8 cellular contexts compared by ENCODE assay signal in the genomic region with DNA sequence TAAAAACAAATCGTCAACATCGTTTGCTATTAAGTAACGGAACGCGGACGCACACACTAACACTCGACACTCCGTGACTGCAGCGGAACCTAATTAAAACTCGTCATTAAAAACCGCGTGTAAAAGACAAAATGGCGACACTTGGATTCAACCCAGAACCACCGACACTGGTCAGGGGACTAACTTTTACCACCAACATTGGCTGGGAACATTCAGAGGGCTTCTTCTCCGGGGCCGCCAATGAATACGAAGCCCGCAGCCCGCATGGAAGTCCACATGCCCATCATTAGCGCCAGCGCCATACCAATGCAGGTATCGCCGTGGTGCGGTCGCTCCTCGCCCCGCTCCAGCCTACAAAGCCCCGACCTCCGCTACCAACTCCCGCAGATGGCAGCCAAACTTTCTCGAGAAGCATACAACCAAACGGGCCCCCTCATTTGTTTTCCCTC. TPM values are rescaled to one million over a fixed set of nuclear protein-coding genes. Genes with fewer than 3 reads are reported as not detected.
A peak's percentile ranks its signal among the peaks of the same experiment; 100 is the strongest.
DNase-seq lines count a peak whose midpoint lies in the region; ATAC-seq and TF ChIP-seq lines count a peak whose summit lies in the region.

No MANE protein-coding gene starts in this region.

- no peak overlapping the region for H3K4me2 ChIP-seq in fibroblast of lung (ENCODE audit: extremely low read depth, insufficient read depth, low read length)

- H3K9ac ChIP-seq in fibroblast of lung (ENCODE audit: insufficient read depth, low read length), result peak overlapping the region; percentile 85

- no peaks in the 10 kb centered on the region for H4K20me1 ChIP-seq in fibroblast of lung (ENCODE audit: control insufficient read depth, extremely low read depth, insufficient read depth, low read length)

- ATAC-seq in GM21526 (IDR thresholded peaks at IDR 0.05; ENCODE audit: low FRiP score, unreplicated experiment) (peak; percentile 15), GM21381 (IDR thresholded peaks at IDR 0.05; ENCODE audit: unreplicated experiment) (no peak)
- peak; percentile 17 to 36 for ATAC-seq in activated T-cell treated with anti-CD3 and anti-CD28 coated beads, Interleukin-2, amount 50 U/mL, for 4 hours

- no peaks in the 10 kb centered on the region for H3K9me3 ChIP-seq in fibroblast of lung (ENCODE audit: control insufficient read depth, insufficient read depth, low read depth, low read length)

- peak overlapping the region; percentile 96 for H3K4me3 Mint-ChIP-seq in activated T-cell treated with anti-CD3 and anti-CD28 coated beads, Interleukin-2, amount 50 U/mL, for 4 hours
- peak overlapping the region; percentile 99 for H3K4me3 Mint-ChIP-seq in nephron progenitor cell

- peaks cover 39% of the 10 kb centered on the region for H3K79me2 ChIP-seq in fibroblast of lung (ENCODE audit: control insufficient read depth, insufficient read depth, low read length)

- DNase-seq in NAMALWA (ENCODE audit: low spot score) (peak; percentile 55), fibroblast of lung (ENCODE audit: low read depth in 2 of 2) (peak in 1 of 2 donors; percentile 15), nephron progenitor cell (peak; percentile 21), NCI-H510A treated with DMSO at 0.1 percent for 48 hours (lab: John Stamatoyannopoulos, UW) (no peak)
- peak; percentile 12 for DNase-seq in activated T-cell treated with anti-CD3 and anti-CD28 coated beads, Interleukin-2, amount 50 U/mL, for 4 hours

- no peaks in the 10 kb centered on the region for H3K27me3 Mint-ChIP-seq in activated T-cell treated with anti-CD3 and anti-CD28 coated beads, Interleukin-2, amount 50 U/mL, for 4 hours (ENCODE audit: low read depth)
- H3K27me3 Mint-ChIP-seq in nephron progenitor cell (ENCODE audit: low read depth, poor library complexity), result no peaks in the 10 kb centered on the region

- H2AFZ ChIP-seq in fibroblast of lung (ENCODE audit: low read length), result no peak overlapping the region

- no peaks in the 10 kb centered on the region for H3K4me1 ChIP-seq in fibroblast of lung (ENCODE audit: control insufficient read depth, extremely low read depth, insufficient read depth, low read length)

- peaks cover 1% of the 10 kb centered on the region for H3K36me3 ChIP-seq in fibroblast of lung (ENCODE audit: control insufficient read depth, insufficient read depth, low read length)

- peak overlapping the region; percentile 95 for H3K27ac ChIP-seq in C4-2B
- H3K27ac ChIP-seq in fibroblast of lung (ENCODE audit: insufficient read depth, low read length), result peak overlapping the region; percentile 92

- peaks cover 11% of the 10 kb centered on the region for H3K4me1 Mint-ChIP-seq in activated T-cell treated with anti-CD3 and anti-CD28 coated beads, Interleukin-2, amount 50 U/mL, for 4 hours (ENCODE audit: low read depth)
- H3K4me1 Mint-ChIP-seq in nephron progenitor cell, result peaks cover 36% of the 10 kb centered on the region

- no peaks in the 10 kb centered on the region for H3K9me3 Mint-ChIP-seq in activated T-cell treated with anti-CD3 and anti-CD28 coated beads, Interleukin-2, amount 50 U/mL, for 4 hours
- H3K9me3 Mint-ChIP-seq in nephron progenitor cell, result peaks cover 73% of the 10 kb centered on the region

- peak overlapping the region; percentile 99 for H3K27ac Mint-ChIP-seq in nephron progenitor cell

- TF ChIP-seq CTCF in C4-2B (conservative IDR thresholded peaks at IDR 0.05) (no peak), fibroblast of lung (conservative IDR thresholded peaks at IDR 0.05 in 1 of 2, IDR thresholded peaks at IDR 0.05 in 1 of 2; ENCODE audit: low read depth in 1 of 2, low read length in 2 of 2) (no peak), nephron progenitor cell (IDR thresholded peaks at IDR 0.05) (no peak)

- no peaks in the 10 kb centered on the region for H3K27me3 ChIP-seq in fibroblast of lung (ENCODE audit: control insufficient read depth, insufficient read depth, low read length)

- H3K36me3 Mint-ChIP-seq in activated T-cell treated with anti-CD3 and anti-CD28 coated beads, Interleukin-2, amount 50 U/mL, for 4 hours (ENCODE audit: insufficient read depth), result peaks cover 20% of the 10 kb centered on the region
- peaks cover 40% of the 10 kb centered on the region for H3K36me3 Mint-ChIP-seq in nephron progenitor cell (ENCODE audit: low read depth)

- H3K4me3 ChIP-seq in fibroblast of lung (replicated peaks in 1 of 4; ENCODE audit: control extremely low read depth in 1 of 4, insufficient read depth in 1 of 4, low read depth in 3 of 4, low read length in 4 of 4), result peak overlapping the region; percentile 56 to 100 (median 71)

RNA-seq across cellular contexts. Expression of gene RBMX, which starts 0.5 kb away (rescaled TPM):
- 100 to 1,000 TPM; 395 to 431 (median 415) TPM for total RNA-seq in activated T-cell treated with anti-CD3 and anti-CD28 coated beads, Interleukin-2, amount 50 U/mL, for 4 hours
- total RNA-seq in fibroblast of lung, result 121 and 139 TPM in 2 replicates
- 159 and 223 TPM in 2 replicates for polyA plus RNA-seq in fibroblast of lung
- 128 and 178 TPM in 2 replicates for polyA plus RNA-seq in fibroblast of lung (2012)
- 70.1 and 74.8 TPM in 2 replicates for polyA minus RNA-seq in fibroblast of lung (ENCODE audit: low replicate concordance)
